Comparison of ENCODE assay signal across 8 cellular contexts in genomic region chr1:33455537-33456301, GRCh38. TPM values are rescaled to one million over a fixed set of nuclear protein-coding genes. Genes with fewer than 3 reads are reported as not detected.
DNase-seq lines count a peak whose midpoint lies in the region; ATAC-seq and TF ChIP-seq lines count a peak whose summit lies in the region.

No MANE protein-coding gene starts in this region.

- H3K27ac ChIP-seq in HL-60 (replicated peaks), result no peak overlapping the region
- H3K27ac ChIP-seq in right atrium auricular region, result peak overlapping the region; percentile 47 to 54

- intact Hi-C loops in Right ventricle myocardium inferior (cut with DNase I) (no loop called here), cardiac septum (cut with DNase I) (loop anchor here (2.0 to 5.0 kb wide), 2 partner anchors 87 to 238 kb away; no protein-coding TSS in a partner anchor)

- H3K36me3 ChIP-seq in NT2/D1 (ENCODE audit: insufficient read depth, insufficient read length, low read length) (no peaks in the 10 kb centered on the region), right atrium auricular region (no peaks in the 10 kb centered on the region)

- H3K4me3 ChIP-seq in HL-60 (replicated peaks; ENCODE audit: insufficient read depth, low read length) (no peak overlapping the region), NT2/D1 (ENCODE audit: insufficient read length, low read depth) (no peak overlapping the region), right atrium auricular region (no peak overlapping the region)

- no peak for DNase-seq in Right ventricle myocardium inferior (ENCODE audit: missing footprints)
- DNase-seq in cardiac septum (ENCODE audit: low spot score), result no peak
- peak; percentile 53 to 72 for DNase-seq in HL-60 (ENCODE audit: low read depth in 1 of 2, low spot score in 1 of 2)
- DNase-seq in NT2/D1 (ENCODE audit: low read depth, low spot score), result peak; percentile 67
- peak; percentile 60 for DNase-seq in amniotic stem cell (lab: John Stamatoyannopoulos, UW)
- DNase-seq in right atrium auricular region (ENCODE audit: low spot score), result peak; percentile 65
- peak; percentile 89 for DNase-seq in renal cortical epithelial cell (ENCODE audit: low read depth)

- no peak overlapping the region for H3K9ac ChIP-seq in NT2/D1 (ENCODE audit: insufficient read length, low read depth)

- H3K9me3 ChIP-seq in NT2/D1 (ENCODE audit: insufficient read depth, low read length) (no peaks in the 10 kb centered on the region), right atrium auricular region (no peaks in the 10 kb centered on the region)

- ATAC-seq in Right ventricle myocardium inferior, result peak; percentile 82
- no peak for ATAC-seq in GM21367 (IDR thresholded peaks at IDR 0.05; ENCODE audit: unreplicated experiment)

- H3K4me1 ChIP-seq in NT2/D1 (ENCODE audit: insufficient read depth, insufficient read length) (peaks cover 3% of the 10 kb centered on the region), right atrium auricular region (peaks cover 0 to 30% of the 10 kb centered on the region in 2 donors)

- no peaks in the 10 kb centered on the region for H3K27me3 ChIP-seq in HL-60 (ENCODE audit: insufficient read depth, poor library complexity, severe bottlenecking)
- H3K27me3 ChIP-seq in NT2/D1 (ENCODE audit: insufficient read depth, insufficient read length), result no peaks in the 10 kb centered on the region
- H3K27me3 ChIP-seq in right atrium auricular region, result no peaks in the 10 kb centered on the region

- peak; percentile 82 for TF ChIP-seq CTCF in HL-60 (IDR thresholded peaks at IDR 0.05; ENCODE audit: insufficient read depth, low read length)
- peak; percentile 47 to 74 for TF ChIP-seq CTCF in right atrium auricular region (IDR thresholded peaks at IDR 0.05)

RNA-seq across cellular contexts. Expression of gene ZSCAN20, which starts 16.7 kb away (rescaled TPM):
- total RNA-seq in Right ventricle myocardium inferior, result 4.7 TPM
- total RNA-seq in cardiac septum, result 8.3 TPM
- 1 to 10 TPM; 4.7 to 7.3 TPM for total RNA-seq in right atrium auricular region
- total RNA-seq in renal cortical epithelial cell, result 7.6 and 15.9 TPM in 2 replicates

RNA-seq across cellular contexts. Expression of gene PHC2, which starts 24.8 kb away (rescaled TPM):
- total RNA-seq in Right ventricle myocardium inferior (102 TPM), cardiac septum (101 TPM), right atrium auricular region (100 to 1,000 TPM in 1 of 2 donors, 10 to 100 TPM in 1; 98.4 to 144 TPM), renal cortical epithelial cell (147 and 187 TPM in 2 replicates)

Comparison
In these comparisons a context has a peak if more than half of its experiments do, and no peak if none do; other contexts are left out.
1. DNase-seq: peak in HL-60 (2 of 2), NT2/D1 (single experiment), amniotic stem cell (single experiment), right atrium auricular region (single experiment) and renal cortical epithelial cell (single experiment); none in Right ventricle myocardium inferior (single experiment) and cardiac septum (single experiment).